ENCODE assay signal across 13 cellular contexts in genomic region chr22:24845036-24845918, GRCh38. TPM values are rescaled to one million over a fixed set of nuclear protein-coding genes. Genes with fewer than 3 reads are reported as not detected.
DNase-seq lines count a peak whose midpoint lies in the region; ATAC-seq, FAIRE-seq and TF ChIP-seq lines count a peak whose summit lies in the region.
"Had no signal": no experiment of that assay in that cellular context is flagged by ENCODE, and none has a peak within 500 bp of the region (broad histone marks: within the 10 kb centered on the region; RNA-seq: fewer than 3 reads in every experiment).

No MANE protein-coding gene starts in this region.

- no peak overlapping the region for H3K4me3 ChIP-seq in kidney (ENCODE audit: low read length in 2 of 2)
- H3K4me3 ChIP-seq: body of pancreas had no signal

- peak; percentile 78 for DNase-seq in AG08395 (ENCODE audit: low spot score)
- DNase-seq in HCEC 1CT, result peak; percentile 21
- DNase-seq in activated CD8-positive, alpha-beta T cell treated with anti-CD3 and anti-CD28 coated beads for 36 hours, result no peak
- DNase-seq in medulla oblongata (ENCODE audit: extremely low spot score), result peak; percentile 9
- DNase-seq in head of caudate nucleus, result no peak
- DNase-seq in kidney, result no peak
- DNase-seq in globus pallidus (ENCODE audit: low spot score), result no peak
- DNase-seq: NCI-H2029 treated with DMSO at 0.1 percent for 48 hours had no signal

- no peak overlapping the region for H3K9ac ChIP-seq in kidney (ENCODE audit: low read length in 2 of 2)

- ATAC-seq in activated CD8-positive, alpha-beta T cell treated with anti-CD3 and anti-CD28 coated beads for 36 hours, result peak; percentile 34
- ATAC-seq in GM18517 (IDR thresholded peaks at IDR 0.05; ENCODE audit: unreplicated experiment), result no peak
- ATAC-seq: body of pancreas had no signal

- POLR2A ChIA-PET in activated CD8-positive, alpha-beta T cell treated with anti-CD3 and anti-CD28 coated beads for 36 hours (lab: Charles Lee), result no interaction called here

- H3K4me3 Mint-ChIP-seq in activated CD8-positive, alpha-beta T cell treated with anti-CD3 and anti-CD28 coated beads for 36 hours, result no peak overlapping the region

- H3K9me3 ChIP-seq in kidney (ENCODE audit: control insufficient read depth in 1 of 2, low read length in 2 of 2), result no peaks in the 10 kb centered on the region
- H3K9me3 ChIP-seq: body of pancreas had no signal

- no peaks in the 10 kb centered on the region for H3K36me3 Mint-ChIP-seq in activated CD8-positive, alpha-beta T cell treated with anti-CD3 and anti-CD28 coated beads for 36 hours (ENCODE audit: low read depth)

- H3K4me1 ChIP-seq in kidney (ENCODE audit: control insufficient read depth in 1 of 2, insufficient read depth in 1 of 2, low read depth in 1 of 2, low read length in 2 of 2), result no peaks in the 10 kb centered on the region

- H3K36me3 ChIP-seq in kidney (ENCODE audit: control insufficient read depth in 1 of 2, insufficient read depth in 2 of 2, low read length in 2 of 2), result no peaks in the 10 kb centered on the region

- no peak overlapping the region for H3K27ac ChIP-seq in kidney (ENCODE audit: low read depth in 2 of 2, low read length in 2 of 2)
- H3K27ac ChIP-seq: body of pancreas had no signal

- FAIRE-seq in kidney (lab: Jason Lieb, UNC), result no peak
- FAIRE-seq: HTR-8/SVneo, islet of Langerhans, TTC549 had no signal

- CTCF ChIA-PET in activated CD8-positive, alpha-beta T cell treated with anti-CD3 and anti-CD28 coated beads for 36 hours (lab: Charles Lee), result no interaction called here

- H3K4me1 Mint-ChIP-seq in activated CD8-positive, alpha-beta T cell treated with anti-CD3 and anti-CD28 coated beads for 36 hours (ENCODE audit: low read depth), result peaks cover 8% of the 10 kb centered on the region

- H3K9me3 Mint-ChIP-seq in activated CD8-positive, alpha-beta T cell treated with anti-CD3 and anti-CD28 coated beads for 36 hours, result no peaks in the 10 kb centered on the region

- intact Hi-C loops in activated CD8-positive, alpha-beta T cell treated with anti-CD3 and anti-CD28 coated beads for 36 hours (cut with micrococcal nuclease), result no loop called here
- intact Hi-C loops in head of caudate nucleus (cut with DNase I) (no loop called here), kidney (cut with DNase I) (no loop called here)

- H3K27me3 Mint-ChIP-seq in activated CD8-positive, alpha-beta T cell treated with anti-CD3 and anti-CD28 coated beads for 36 hours, result no peaks in the 10 kb centered on the region

- no peak overlapping the region for H3K27ac Mint-ChIP-seq in activated CD8-positive, alpha-beta T cell treated with anti-CD3 and anti-CD28 coated beads for 36 hours

- TF ChIP-seq CTCF in activated CD8-positive, alpha-beta T cell treated with anti-CD3 and anti-CD28 coated beads for 36 hours (IDR thresholded peaks at IDR 0.05), result no peak
- TF ChIP-seq CTCF in kidney (IDR thresholded peaks at IDR 0.05; ENCODE audit: borderline replicate concordance, extremely low read depth, insufficient read depth), result no peak

RNA-seq across cellular contexts. Expression of gene SGSM1, which starts 39.3 kb away (rescaled TPM):
- under 1 TPM in 1 of 2 experiments, not detected in 1; 0.13 TPM for total RNA-seq in activated CD8-positive, alpha-beta T cell treated with anti-CD3 and anti-CD28 coated beads for 36 hours
- total RNA-seq in kidney, result 4.7 TPM
- 3.6 TPM for polyA plus RNA-seq in kidney (ENCODE audit: insufficient read depth, low read depth, low replicate concordance)

Comparison
In these comparisons a context has a peak if more than half of its experiments do, and no peak if none do; other contexts are left out.
1. DNase-seq: peak in AG08395 (single experiment), HCEC 1CT (single experiment) and medulla oblongata (single experiment); none in activated CD8-positive, alpha-beta T cell treated with anti-CD3 and anti-CD28 coated beads for 36 hours (single experiment), head of caudate nucleus (0 of 42), kidney (single experiment) and globus pallidus (single experiment).